8 cellular contexts compared by ENCODE assay signal in the genomic region with DNA sequence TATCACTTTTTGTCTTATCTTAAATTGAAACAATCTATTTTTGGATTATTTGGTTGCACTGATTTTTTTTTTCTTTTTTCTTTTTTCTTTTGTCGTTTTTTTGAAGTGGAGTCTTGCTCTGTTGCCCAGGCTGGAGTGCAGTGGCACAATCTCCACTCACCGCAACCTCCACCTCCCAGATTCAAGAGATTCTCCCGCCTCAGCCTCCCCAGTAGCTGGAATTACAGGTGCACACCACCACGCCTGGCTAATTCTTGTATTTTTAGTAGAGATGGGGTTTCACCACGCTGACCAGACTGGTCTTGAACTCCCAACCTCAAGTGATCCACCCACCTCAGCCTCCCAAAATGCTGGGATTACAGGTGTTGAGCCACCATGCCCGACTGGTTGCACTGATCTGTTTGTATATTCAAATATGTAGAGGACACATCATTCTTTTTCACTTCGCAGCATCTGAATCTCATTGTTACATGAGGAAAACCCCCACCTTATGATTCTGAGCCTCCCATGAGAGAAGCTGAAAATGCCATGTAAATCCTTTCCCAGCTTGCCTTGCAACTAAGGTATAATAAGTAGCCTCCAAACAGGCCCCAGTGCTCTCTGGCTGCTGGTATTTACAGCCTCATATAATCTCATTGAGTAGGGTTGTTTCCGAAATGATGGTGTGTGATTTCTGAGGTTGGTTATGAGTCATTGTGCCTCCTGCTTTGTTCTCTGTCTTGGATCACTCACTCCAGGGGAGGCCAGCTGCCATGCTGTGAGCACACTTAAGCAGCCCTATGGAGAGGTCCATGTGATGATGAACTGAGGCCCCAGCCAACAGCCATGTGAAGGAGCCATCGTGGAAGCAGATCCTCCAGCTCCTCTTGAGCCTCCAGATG. TPM values are rescaled to one million over a fixed set of nuclear protein-coding genes. Genes with fewer than 3 reads are reported as not detected.
A peak's percentile ranks its signal among the peaks of the same experiment; 100 is the strongest.
DNase-seq lines count a peak whose midpoint lies in the region; ATAC-seq and TF ChIP-seq lines count a peak whose summit lies in the region.

No MANE protein-coding gene starts in this region.

- H3K4me1 ChIP-seq in SK-N-SH (ENCODE audit: control insufficient read depth in 1 of 2, insufficient read depth in 2 of 2, low read depth in 1 of 2, low read length in 1 of 2) = peaks cover 0 to 7% of the 10 kb centered on the region in 2 experiments; a peak in 2 of 4 replicates
- peaks cover 6% of the 10 kb centered on the region for H3K4me1 ChIP-seq in upper lobe of right lung

- H2AFZ ChIP-seq in SK-N-SH (ENCODE audit: low read depth) = peak overlapping the region; percentile 32; the same call in 1 of the 2 replicates

- H3F3A ChIP-seq in SK-N-SH (replicated peaks; ENCODE audit: insufficient read depth) = no peaks in the 10 kb centered on the region

- ATAC-seq in GM18907 (IDR thresholded peaks at IDR 0.05; ENCODE audit: unreplicated experiment) (peak; percentile 43), HG03103 (IDR thresholded peaks at IDR 0.05; ENCODE audit: low read depth, unreplicated experiment) (peak; percentile 31), upper lobe of right lung (no peak)

- no peak overlapping the region for H3K4me2 ChIP-seq in SK-N-SH

- CTCF ChIA-PET in SK-N-SH (lab: Yijun Ruan, JAX) = interaction anchor here (0.8 to 1.0 kb wide), 2 partner anchors 22 to 35 kb away, joined by 3 read pairs; no protein-coding TSS in a partner anchor

- no peak overlapping the region for H3K9ac ChIP-seq in SK-N-SH

- H3K27ac ChIP-seq in SK-N-SH (ENCODE audit: low read depth in 2 of 2, low read length in 1 of 2) (peak overlapping the region in 1 of 2 experiments; percentile 0; a peak in 1 of 4 replicates), upper lobe of right lung (no peak overlapping the region)

- H3K79me2 ChIP-seq in SK-N-SH (ENCODE audit: insufficient read depth) = no peaks in the 10 kb centered on the region

- TF ChIP-seq EP300 in SK-N-SH (IDR thresholded peaks at IDR 0.05; ENCODE audit: borderline replicate concordance in 1 of 2, low read depth in 1 of 2, low read length in 1 of 2) = peak in 1 of 2 experiments; percentile 9; a peak in 1 of 4 replicates

- POLR2A ChIA-PET in SK-N-SH (lab: Yijun Ruan, JAX) = interaction anchor here (1.4 kb wide), 1 partner anchor 41 kb away, joined by 3 read pairs; a partner anchor contains a TSS

- H3K27me3 ChIP-seq in SK-N-SH (ENCODE audit: insufficient read depth) = no peaks in the 10 kb centered on the region
- H3K27me3 ChIP-seq in upper lobe of right lung = no peaks in the 10 kb centered on the region

- no peaks in the 10 kb centered on the region for H4K20me1 ChIP-seq in SK-N-SH (ENCODE audit: insufficient read depth)

- 74% methylated on average over 9 of the region's 9 CpGs for WGBS in SK-N-SH (ENCODE audit: low lambda C conversion rate)

- H3K9me2 ChIP-seq in SK-N-SH = no peaks in the 10 kb centered on the region

- H3K36me3 ChIP-seq in SK-N-SH (replicated peaks in 1 of 2; ENCODE audit: control insufficient read depth in 1 of 2, insufficient read depth in 2 of 2, low read length in 1 of 2) (no peaks in the 10 kb centered on the region), upper lobe of right lung (no peaks in the 10 kb centered on the region)

- H3K4me3 ChIP-seq in SK-N-SH (ENCODE audit: low read depth in 2 of 2, low read length in 1 of 2) (no peak overlapping the region), upper lobe of right lung (no peak overlapping the region)

- H3K9me3 ChIP-seq in SK-N-SH = no peaks in the 10 kb centered on the region
- H3K9me3 ChIP-seq in upper lobe of right lung = no peaks in the 10 kb centered on the region

- TF ChIP-seq CTCF in SK-N-SH (IDR thresholded peaks at IDR 0.05) (no peak), upper lobe of right lung (IDR thresholded peaks at IDR 0.05) (no peak)

- no peak for TF ChIP-seq RAD21 in SK-N-SH (IDR thresholded peaks at IDR 0.05; ENCODE audit: low read length)

- intact Hi-C loops in upper lobe of right lung (cut with DNase I) = no loop called here

- peak; percentile 22 for DNase-seq in AG20443 (ENCODE audit: low spot score)
- no peak for DNase-seq in SK-N-SH
- peak; percentile 69 for DNase-seq in fibroblast of peridontal ligament (ENCODE audit: extremely low read depth)
- no peak for DNase-seq in upper lobe of right lung
- DNase-seq in inferior parietal cortex (ENCODE audit: extremely low spot score) = no peak
- DNase-seq in GM19240 (ENCODE audit: insufficient read length, low spot score) = no peak

TF ChIP-seq in SK-N-SH, 30 proteins besides CTCF, POLR2A, EP300 and RAD21:
- TF ChIP-seq, protein P1, sequence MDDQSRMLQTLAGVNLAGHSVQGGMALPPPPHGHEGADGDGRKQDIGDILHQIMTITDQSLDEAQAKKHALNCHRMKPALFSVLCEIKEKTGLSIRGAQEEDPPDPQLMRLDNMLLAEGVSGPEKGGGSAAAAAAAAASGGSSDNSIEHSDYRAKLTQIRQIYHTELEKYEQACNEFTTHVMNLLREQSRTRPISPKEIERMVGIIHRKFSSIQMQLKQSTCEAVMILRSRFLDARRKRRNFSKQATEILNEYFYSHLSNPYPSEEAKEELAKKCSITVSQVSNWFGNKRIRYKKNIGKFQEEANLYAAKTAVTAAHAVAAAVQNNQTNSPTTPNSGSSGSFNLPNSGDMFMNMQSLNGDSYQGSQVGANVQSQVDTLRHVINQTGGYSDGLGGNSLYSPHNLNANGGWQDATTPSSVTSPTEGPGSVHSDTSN (IDR thresholded peaks at IDR 0.05) = peak; percentile 26; the same call in 1 of the 2 replicates
- TF ChIP-seq JUND (IDR thresholded peaks at IDR 0.05) = peak; percentile 42; the same call in 1 of the 2 replicates
- no peak for TF ChIP-seq RFX5 (IDR thresholded peaks at IDR 0.05; ENCODE audit: low read length)
- no peak for TF ChIP-seq CHD2 (IDR thresholded peaks at IDR 0.05; ENCODE audit: low read length, partially characterized antibody)
- TF ChIP-seq TCF12 (IDR thresholded peaks at IDR 0.05) = peak; percentile 56
- TF ChIP-seq, protein P2, sequence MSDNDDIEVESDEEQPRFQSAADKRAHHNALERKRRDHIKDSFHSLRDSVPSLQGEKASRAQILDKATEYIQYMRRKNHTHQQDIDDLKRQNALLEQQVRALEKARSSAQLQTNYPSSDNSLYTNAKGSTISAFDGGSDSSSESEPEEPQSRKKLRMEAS (IDR thresholded peaks at IDR 0.05; ENCODE audit: low read depth) = peak; percentile 64; the same call in 1 of the 2 replicates
- peak; percentile 60; the same call in 1 of the 2 replicates for TF ChIP-seq FOSL2 (IDR thresholded peaks at IDR 0.05; ENCODE audit: borderline replicate concordance, low read depth)

RNA-seq across cellular contexts. Expression of a gene that starts 5.2 kb away (rescaled TPM):
- polyA plus RNA-seq in SK-N-SH (2012; rRNA removed) = 420 and 482 TPM in 2 replicates
- polyA plus RNA-seq in SK-N-SH (2012; cell fraction: cytosol; rRNA removed) = 567 and 850 TPM in 2 replicates
- polyA plus RNA-seq in SK-N-SH (2012; cell fraction: nucleus; rRNA removed) = 246 and 538 TPM in 2 replicates
- 676 TPM for total RNA-seq in upper lobe of right lung

RNA-seq across cellular contexts. Expression of a gene that starts 40.7 kb away (rescaled TPM):
- 11.3 and 17.9 TPM in 2 replicates for polyA plus RNA-seq in SK-N-SH (2012; rRNA removed)
- 16.7 and 18.8 TPM in 2 replicates for polyA plus RNA-seq in SK-N-SH (2012; cell fraction: cytosol; rRNA removed)
- polyA plus RNA-seq in SK-N-SH (2012; cell fraction: nucleus; rRNA removed) = 9.1 and 20.7 TPM in 2 replicates
- 18.1 TPM for total RNA-seq in upper lobe of right lung

Comparison
In these comparisons a context has a peak if more than half of its experiments do, and no peak if none do; other contexts are left out.
1. DNase-seq: peak in AG20443 (single experiment) and fibroblast of peridontal ligament (single experiment); none in SK-N-SH (single experiment), upper lobe of right lung (single experiment), inferior parietal cortex (single experiment) and GM19240 (single experiment).